18 cellular contexts compared by ENCODE assay signal in genomic region chr9:71352837-71353236, GRCh38.
A peak's percentile ranks its signal among the peaks of the same experiment; 100 is the strongest.
DNase-seq lines count a peak whose midpoint lies in the region; ATAC-seq lines count a peak whose summit lies in the region.
"Had no signal": no experiment of that assay in that cellular context is flagged by ENCODE, and none has a peak within 500 bp of the region (broad histone marks: within the 10 kb centered on the region; RNA-seq: fewer than 3 reads in every experiment).

No MANE protein-coding gene starts in this region.

- POLR2A ChIA-PET in activated CD4-positive, alpha-beta memory T cell treated with anti-CD3 and anti-CD28 coated beads for 36 hours (lab: Charles Lee), result no interaction called here

- H3K4me1 Mint-ChIP-seq in activated CD4-positive, alpha-beta memory T cell treated with anti-CD3 and anti-CD28 coated beads for 36 hours (ENCODE audit: low read depth), result no peaks in the 10 kb centered on the region
- H3K4me1 Mint-ChIP-seq: CD14-positive monocyte had no signal

- no peaks in the 10 kb centered on the region for H3K9me3 Mint-ChIP-seq in activated CD4-positive, alpha-beta memory T cell treated with anti-CD3 and anti-CD28 coated beads for 36 hours
- H3K9me3 Mint-ChIP-seq: CD14-positive monocyte; T-helper 1 cell treated with Interleukin-12 subunit alpha and Interleukin-12 subunit beta and Interleukin-4 antibody, amounts not matched to agents 30 μg/mL and 1 μg/mL, for 36 hours had no signal

- no peaks in the 10 kb centered on the region for H3K36me3 Mint-ChIP-seq in activated CD4-positive, alpha-beta memory T cell treated with anti-CD3 and anti-CD28 coated beads for 36 hours
- H3K36me3 Mint-ChIP-seq: CD14-positive monocyte had no signal

- ATAC-seq in HG03457 (IDR thresholded peaks at IDR 0.05; ENCODE audit: unreplicated experiment) (no peak), HG02763 (IDR thresholded peaks at IDR 0.05; ENCODE audit: unreplicated experiment) (no peak)
- ATAC-seq: K562 had no signal

- no peaks in the 10 kb centered on the region for H3K27me3 Mint-ChIP-seq in activated CD4-positive, alpha-beta memory T cell treated with anti-CD3 and anti-CD28 coated beads for 36 hours

- no peak overlapping the region for H3K27ac Mint-ChIP-seq in activated CD4-positive, alpha-beta memory T cell treated with anti-CD3 and anti-CD28 coated beads for 36 hours
- H3K27ac Mint-ChIP-seq: CD14-positive monocyte; T-helper 1 cell treated with Interleukin-12 subunit alpha and Interleukin-12 subunit beta and Interleukin-4 antibody, amounts not matched to agents 30 μg/mL and 1 μg/mL, for 36 hours had no signal

- in situ Hi-C loops in G401 (cut with HindIII; ENCODE audit: low sequenced_read_pairs), result no loop called here

- peak in 2 of 3 experiments; percentile 18 to 54 for DNase-seq in NCI-H1417 (lab: John Stamatoyannopoulos, UW)
- no peak for DNase-seq in NCI-H1417 treated with DMSO at 0.1 percent for 48 hours (lab: John Stamatoyannopoulos, UW)
- DNase-seq in G401 (ENCODE audit: low spot score), result peak; percentile 27
- DNase-seq in NCI-H2171 (lab: John Stamatoyannopoulos, UW), result peak; percentile 34
- peak; percentile 26 for DNase-seq in fibroblast of peridontal ligament (ENCODE audit: extremely low read depth)
- no peak for DNase-seq in activated CD4-positive, alpha-beta memory T cell treated with anti-CD3 and anti-CD28 coated beads for 36 hours
- DNase-seq: 8988T, DMS153, EL, MV-4-11, NCI-H146, NCI-H2029 treated with DMSO at 0.1 percent for 48 hours, NCI-H774 had no signal

- H3K4me3 Mint-ChIP-seq in activated CD4-positive, alpha-beta memory T cell treated with anti-CD3 and anti-CD28 coated beads for 36 hours, result no peak overlapping the region
- H3K4me3 Mint-ChIP-seq: CD14-positive monocyte; T-helper 1 cell treated with Interleukin-12 subunit alpha and Interleukin-12 subunit beta and Interleukin-4 antibody, amounts not matched to agents 30 μg/mL and 1 μg/mL, for 36 hours had no signal

- intact Hi-C loops in activated CD4-positive, alpha-beta memory T cell treated with anti-CD3 and anti-CD28 coated beads for 36 hours (cut with micrococcal nuclease), result no loop called here

- CTCF ChIA-PET in activated CD4-positive, alpha-beta memory T cell treated with anti-CD3 and anti-CD28 coated beads for 36 hours (lab: Charles Lee), result no interaction called here

Comparison
In these comparisons a context has a peak if more than half of its experiments do, and no peak if none do; other contexts are left out.
1. DNase-seq: peak in NCI-H1417 (2 of 3), G401 (single experiment), NCI-H2171 (single experiment) and fibroblast of peridontal ligament (single experiment); none in NCI-H1417 treated with DMSO at 0.1 percent for 48 hours (single experiment) and activated CD4-positive, alpha-beta memory T cell treated with anti-CD3 and anti-CD28 coated beads for 36 hours (single experiment).